Comparison of ENCODE assay signal across 13 cellular contexts in the genomic region with DNA sequence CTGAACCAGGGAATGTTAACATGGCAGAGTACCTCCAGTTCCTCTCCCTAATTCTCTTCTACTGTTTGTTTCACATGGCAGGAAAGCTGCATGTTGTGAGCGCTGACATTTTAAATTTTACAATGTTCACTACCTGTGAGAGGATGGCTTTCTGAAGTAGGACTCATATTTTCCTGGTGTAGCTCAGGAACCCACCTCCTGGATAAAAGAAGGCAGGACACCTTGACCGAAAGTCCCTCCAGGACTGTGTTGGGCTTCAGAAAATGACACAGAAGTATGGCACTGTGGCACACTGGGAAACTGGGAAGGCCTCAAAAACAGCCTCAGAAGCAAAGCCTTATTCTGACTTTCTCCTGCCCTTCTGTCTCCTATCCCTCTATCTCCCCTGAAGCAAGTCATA. TPM values are rescaled to one million over a fixed set of nuclear protein-coding genes. Genes with fewer than 3 reads are reported as not detected.
DNase-seq lines count a peak whose midpoint lies in the region; ATAC-seq, FAIRE-seq and TF ChIP-seq lines count a peak whose summit lies in the region.
"Had no signal": no experiment of that assay in that cellular context is flagged by ENCODE, and none has a peak within 500 bp of the region (broad histone marks: within the 10 kb centered on the region; RNA-seq: fewer than 3 reads in every experiment).

No MANE protein-coding gene starts in this region.

- peaks cover 0 to 39% (median 6%) of the 10 kb centered on the region in 4 donors for H3K4me1 ChIP-seq in liver (ENCODE audit: control insufficient read depth in 4 of 4, insufficient read depth in 4 of 4, low read length in 3 of 4)

- CTCF ChIA-PET in BJ (lab: Yijun Ruan, JAX), result interaction anchor here (0.6 kb wide), 1 partner anchor 112 kb away, joined by 3 read pairs; no protein-coding TSS in a partner anchor

- H3K9me3 Mint-ChIP-seq in HFFc6, result no peaks in the 10 kb centered on the region

- peak overlapping the region; percentile 76 for H3K27ac Mint-ChIP-seq in HFFc6

- H3K9me3 ChIP-seq in liver (ENCODE audit: control insufficient read depth in 4 of 4, low read length in 3 of 4), result no peaks in the 10 kb centered on the region
- H3K9me3 ChIP-seq: gastroesophageal sphincter had no signal

- H3K27me3 ChIP-seq in BJ (ENCODE audit: control insufficient read depth, insufficient read depth, low read length), result no peaks in the 10 kb centered on the region
- no peaks in the 10 kb centered on the region for H3K27me3 ChIP-seq in bronchial epithelial cell (ENCODE audit: control insufficient read depth, insufficient read depth, low read length)
- no peaks in the 10 kb centered on the region for H3K27me3 ChIP-seq in liver (ENCODE audit: control insufficient read depth in 4 of 4, insufficient read depth in 4 of 4, low read length in 3 of 4)
- H3K27me3 ChIP-seq: gastroesophageal sphincter had no signal

- peaks cover 31% of the 10 kb centered on the region for H3K36me3 Mint-ChIP-seq in HFFc6 (ENCODE audit: low read depth)

- peak; percentile 18; the same call in 1 of the 2 replicates for TF ChIP-seq CTCF in BJ (IDR thresholded peaks at IDR 0.05; ENCODE audit: insufficient read depth, low read depth, low read length)
- TF ChIP-seq CTCF in HFFc6 (IDR thresholded peaks at IDR 0.05), result peak; percentile 60
- peak; percentile 29 for TF ChIP-seq CTCF in bronchial epithelial cell (IDR thresholded peaks at IDR 0.05; ENCODE audit: insufficient read depth, low read length, severe bottlenecking)
- TF ChIP-seq CTCF in liver (IDR thresholded peaks at IDR 0.05; ENCODE audit: low read depth, low read length, missing input control), result peak; percentile 45

- 92% methylated on average over 2 of the region's 2 CpGs for WGBS in liver

- POLR2A ChIA-PET in BJ (lab: Charles Lee), result no interaction called here

- H3K9ac ChIP-seq in liver (ENCODE audit: low read depth in 1 of 2, low read length in 2 of 2), result no peak overlapping the region

- H3K36me3 ChIP-seq in BJ (ENCODE audit: control insufficient read depth, insufficient read depth, low read length) (no peaks in the 10 kb centered on the region), bronchial epithelial cell (ENCODE audit: control insufficient read depth, insufficient read depth, low read length) (peaks cover 1% of the 10 kb centered on the region), liver (ENCODE audit: control insufficient read depth in 4 of 4, insufficient read depth in 3 of 4, low read depth in 1 of 4, low read length in 3 of 4) (no peaks in the 10 kb centered on the region)
- H3K36me3 ChIP-seq: gastroesophageal sphincter had no signal

- no peak for FAIRE-seq in bronchial epithelial cell (lab: Jason Lieb, UNC)
- FAIRE-seq: GM18507 had no signal

- H3K4me3 ChIP-seq in BJ (ENCODE audit: low read depth, low read length) (no peak overlapping the region), bronchial epithelial cell (ENCODE audit: low read depth, low read length) (no peak overlapping the region), liver (ENCODE audit: low read depth in 1 of 3, low read length in 3 of 3) (no peak overlapping the region)
- H3K4me3 ChIP-seq: gastroesophageal sphincter had no signal

- TF ChIP-seq RAD21 in liver (IDR thresholded peaks at IDR 0.05), result peak; percentile 65 to 80

- H3K27me3 Mint-ChIP-seq in HFFc6 (ENCODE audit: insufficient read depth), result peaks cover 5% of the 10 kb centered on the region

- ATAC-seq in GM19324 (IDR thresholded peaks at IDR 0.05; ENCODE audit: low FRiP score, unreplicated experiment) (no peak), HG03442 (IDR thresholded peaks at IDR 0.05; ENCODE audit: unreplicated experiment) (no peak)
- ATAC-seq: gastroesophageal sphincter had no signal

- H3K4me3 Mint-ChIP-seq in HFFc6, result no peak overlapping the region

- H3K27ac ChIP-seq in liver (ENCODE audit: low read depth in 1 of 2, low read length in 2 of 2), result no peak overlapping the region
- H3K27ac ChIP-seq: gastroesophageal sphincter had no signal

- DNase-seq in BJ (ENCODE audit: low read depth) (no peak), HFFc6 (peak; percentile 7), bronchial epithelial cell (ENCODE audit: low read depth) (no peak), foreskin melanocyte (no peak)
- DNase-seq in activated CD8-positive, alpha-beta memory T cell treated with anti-CD3 and anti-CD28 coated beads, Interleukin-2, amount 50 U/mL, for 4 hours, result no peak
- DNase-seq: anterior cingulate cortex, KBM-7, T-helper 2 cell had no signal

- peaks cover 54% of the 10 kb centered on the region for H3K4me1 Mint-ChIP-seq in HFFc6 (ENCODE audit: low read depth)

TF ChIP-seq in liver, 16 proteins besides CTCF, POLR2A, EP300 and RAD21:
- TF ChIP-seq, protein P1, sequence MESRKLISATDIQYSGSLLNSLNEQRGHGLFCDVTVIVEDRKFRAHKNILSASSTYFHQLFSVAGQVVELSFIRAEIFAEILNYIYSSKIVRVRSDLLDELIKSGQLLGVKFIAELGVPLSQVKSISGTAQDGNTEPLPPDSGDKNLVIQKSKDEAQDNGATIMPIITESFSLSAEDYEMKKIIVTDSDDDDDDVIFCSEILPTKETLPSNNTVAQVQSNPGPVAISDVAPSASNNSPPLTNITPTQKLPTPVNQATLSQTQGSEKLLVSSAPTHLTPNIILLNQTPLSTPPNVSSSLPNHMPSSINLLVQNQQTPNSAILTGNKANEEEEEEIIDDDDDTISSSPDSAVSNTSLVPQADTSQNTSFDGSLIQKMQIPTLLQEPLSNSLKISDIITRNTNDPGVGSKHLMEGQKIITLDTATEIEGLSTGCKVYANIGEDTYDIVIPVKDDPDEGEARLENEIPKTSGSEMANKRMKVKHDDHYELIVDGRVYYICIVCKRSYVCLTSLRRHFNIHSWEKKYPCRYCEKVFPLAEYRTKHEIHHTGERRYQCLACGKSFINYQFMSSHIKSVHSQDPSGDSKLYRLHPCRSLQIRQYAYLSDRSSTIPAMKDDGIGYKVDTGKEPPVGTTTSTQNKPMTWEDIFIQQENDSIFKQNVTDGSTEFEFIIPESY (IDR thresholded peaks at IDR 0.05), result no peak
- TF ChIP-seq FOXA2 (IDR thresholded peaks at IDR 0.05) (no peak), TAF1 (conservative IDR thresholded peaks at IDR 0.05) (no peak), NR2F2 (IDR thresholded peaks at IDR 0.05) (no peak), EGR1 (IDR thresholded peaks at IDR 0.05; ENCODE audit: low read depth in 2 of 2) (no peak), RXRA (IDR thresholded peaks at IDR 0.05) (no peak), GABPA (IDR thresholded peaks at IDR 0.05 in 1 of 2, conservative IDR thresholded peaks at IDR 0.05 in 1 of 2) (no peak), SP1 (IDR thresholded peaks at IDR 0.05) (no peak), YY1 (IDR thresholded peaks at IDR 0.05) (no peak), HNF4G (IDR thresholded peaks at IDR 0.05) (no peak)
- TF ChIP-seq, protein P2, sequence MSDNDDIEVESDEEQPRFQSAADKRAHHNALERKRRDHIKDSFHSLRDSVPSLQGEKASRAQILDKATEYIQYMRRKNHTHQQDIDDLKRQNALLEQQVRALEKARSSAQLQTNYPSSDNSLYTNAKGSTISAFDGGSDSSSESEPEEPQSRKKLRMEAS (IDR thresholded peaks at IDR 0.05), result no peak
- TF ChIP-seq, protein P3, sequence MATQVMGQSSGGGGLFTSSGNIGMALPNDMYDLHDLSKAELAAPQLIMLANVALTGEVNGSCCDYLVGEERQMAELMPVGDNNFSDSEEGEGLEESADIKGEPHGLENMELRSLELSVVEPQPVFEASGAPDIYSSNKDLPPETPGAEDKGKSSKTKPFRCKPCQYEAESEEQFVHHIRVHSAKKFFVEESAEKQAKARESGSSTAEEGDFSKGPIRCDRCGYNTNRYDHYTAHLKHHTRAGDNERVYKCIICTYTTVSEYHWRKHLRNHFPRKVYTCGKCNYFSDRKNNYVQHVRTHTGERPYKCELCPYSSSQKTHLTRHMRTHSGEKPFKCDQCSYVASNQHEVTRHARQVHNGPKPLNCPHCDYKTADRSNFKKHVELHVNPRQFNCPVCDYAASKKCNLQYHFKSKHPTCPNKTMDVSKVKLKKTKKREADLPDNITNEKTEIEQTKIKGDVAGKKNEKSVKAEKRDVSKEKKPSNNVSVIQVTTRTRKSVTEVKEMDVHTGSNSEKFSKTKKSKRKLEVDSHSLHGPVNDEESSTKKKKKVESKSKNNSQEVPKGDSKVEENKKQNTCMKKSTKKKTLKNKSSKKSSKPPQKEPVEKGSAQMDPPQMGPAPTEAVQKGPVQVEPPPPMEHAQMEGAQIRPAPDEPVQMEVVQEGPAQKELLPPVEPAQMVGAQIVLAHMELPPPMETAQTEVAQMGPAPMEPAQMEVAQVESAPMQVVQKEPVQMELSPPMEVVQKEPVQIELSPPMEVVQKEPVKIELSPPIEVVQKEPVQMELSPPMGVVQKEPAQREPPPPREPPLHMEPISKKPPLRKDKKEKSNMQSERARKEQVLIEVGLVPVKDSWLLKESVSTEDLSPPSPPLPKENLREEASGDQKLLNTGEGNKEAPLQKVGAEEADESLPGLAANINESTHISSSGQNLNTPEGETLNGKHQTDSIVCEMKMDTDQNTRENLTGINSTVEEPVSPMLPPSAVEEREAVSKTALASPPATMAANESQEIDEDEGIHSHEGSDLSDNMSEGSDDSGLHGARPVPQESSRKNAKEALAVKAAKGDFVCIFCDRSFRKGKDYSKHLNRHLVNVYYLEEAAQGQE (IDR thresholded peaks at IDR 0.05), result no peak
- TF ChIP-seq, protein P4, sequence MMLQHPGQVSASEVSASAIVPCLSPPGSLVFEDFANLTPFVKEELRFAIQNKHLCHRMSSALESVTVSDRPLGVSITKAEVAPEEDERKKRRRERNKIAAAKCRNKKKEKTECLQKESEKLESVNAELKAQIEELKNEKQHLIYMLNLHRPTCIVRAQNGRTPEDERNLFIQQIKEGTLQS (IDR thresholded peaks at IDR 0.05), result no peak
TF ChIP-seq in liver: peak in this region for 0.

RNA-seq across cellular contexts. Expression of a gene that starts 33.3 kb away (rescaled TPM):
- polyA plus RNA-seq in BJ (2011; rRNA removed), result 18.5 and 31.4 TPM in 2 replicates
- 63.9 and 76.9 TPM in 2 replicates for polyA minus RNA-seq in BJ (2011; rRNA and poly(A)+ RNA removed)
- 100 to 1,000 TPM in 3 of 6 experiments, 10 to 100 TPM in 3; 92.8 to 104 (median 97.3) TPM for total RNA-seq in HFFc6 (2021; fragmentation: NEBNext Ultra II Directional; extraction: Animal tissue kit (Norgen Biotek cat#: 25700))
- 48.4 and 75.1 TPM in 2 replicates for total RNA-seq in bronchial epithelial cell
- 10 to 100 TPM; 25.9 to 61.2 TPM for total RNA-seq in liver
- 10 to 100 TPM; 12.1 to 32.3 TPM for polyA plus RNA-seq in liver
